Comparison of ENCODE assay signal across 25 cellular contexts in the genomic region with DNA sequence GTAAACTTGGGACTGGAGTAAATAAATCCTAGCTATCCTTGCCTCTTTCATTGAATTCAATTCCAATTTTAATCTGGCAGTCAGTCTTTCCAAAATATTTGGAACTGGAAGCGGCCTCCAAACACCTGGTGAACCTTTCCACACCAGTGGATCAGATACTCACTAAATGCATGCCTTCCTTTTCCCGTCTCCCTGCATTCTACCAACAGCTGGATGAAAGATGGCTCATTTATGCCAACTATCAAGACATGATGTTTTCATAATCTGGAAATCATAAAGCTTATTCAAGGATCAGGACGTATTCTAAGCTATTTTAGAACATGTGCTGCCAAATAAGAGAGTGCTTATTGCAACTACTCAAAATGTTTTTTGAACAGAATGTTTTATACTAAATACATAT.
A peak's percentile ranks its signal among the peaks of the same experiment; 100 is the strongest.
DNase-seq lines count a peak whose midpoint lies in the region; ATAC-seq and TF ChIP-seq lines count a peak whose summit lies in the region.
"Had no signal": no experiment of that assay in that cellular context is flagged by ENCODE, and none has a peak within 500 bp of the region (broad histone marks: within the 10 kb centered on the region; RNA-seq: fewer than 3 reads in every experiment).

No MANE protein-coding gene starts in this region.

- ATAC-seq in left ventricle myocardium superior (peak; percentile 57), sciatic nerve (peak; percentile 33), GM21447 (IDR thresholded peaks at IDR 0.05; ENCODE audit: unreplicated experiment) (no peak)
- ATAC-seq: GM12878 had no signal

- H3K9me3 ChIP-seq in right atrium auricular region (no peaks in the 10 kb centered on the region), endodermal cell (ENCODE audit: control insufficient read depth, low read length) (no peaks in the 10 kb centered on the region)
- H3K9me3 ChIP-seq: BE2C, BLaER1 had no signal

- no peaks in the 10 kb centered on the region for H3K36me3 ChIP-seq in right atrium auricular region
- no peaks in the 10 kb centered on the region for H3K36me3 ChIP-seq in endodermal cell (ENCODE audit: control insufficient read depth, insufficient read depth, low read length)
- H3K36me3 ChIP-seq: BE2C, BLaER1 had no signal

- H3K27me3 ChIP-seq in right atrium auricular region, result no peaks in the 10 kb centered on the region
- H3K27me3 ChIP-seq in endodermal cell (ENCODE audit: control insufficient read depth, insufficient read depth, low read length, poor library complexity, severe bottlenecking), result no peaks in the 10 kb centered on the region
- H3K27me3 ChIP-seq: BE2C, BLaER1 had no signal

- H3K4me3 Mint-ChIP-seq in endodermal cell, result no peak overlapping the region
- H3K4me3 Mint-ChIP-seq: CD14-positive monocyte; CD4-positive, alpha-beta memory T cell; CD4-positive, CD25-positive, alpha-beta regulatory T cell; CD8-positive, alpha-beta memory T cell had no signal

- H3K4me3 ChIP-seq in right atrium auricular region (no peak overlapping the region), endodermal cell (ENCODE audit: low read length) (no peak overlapping the region)
- H3K4me3 ChIP-seq: BLaER1, GM12878 had no signal

- peaks cover 0 to 6% of the 10 kb centered on the region in 2 donors for H3K4me1 ChIP-seq in right atrium auricular region
- no peaks in the 10 kb centered on the region for H3K4me1 ChIP-seq in endodermal cell (ENCODE audit: control insufficient read depth, insufficient read depth, low read length)
- H3K4me1 ChIP-seq: BE2C, BLaER1 had no signal

- H3K9ac ChIP-seq in endodermal cell (ENCODE audit: extremely low read depth, low read length, poor library complexity, severe bottlenecking), result no peak overlapping the region
- H3K9ac ChIP-seq: BLaER1 had no signal

- no peak overlapping the region for H3K27ac Mint-ChIP-seq in endodermal cell
- H3K27ac Mint-ChIP-seq: CD14-positive monocyte; CD4-positive, alpha-beta memory T cell; CD4-positive, CD25-positive, alpha-beta regulatory T cell; CD8-positive, alpha-beta memory T cell had no signal

- intact Hi-C loops in left ventricle myocardium superior (cut with micrococcal nuclease), result no loop called here
- intact Hi-C loops in sciatic nerve (cut with DNase I), result no loop called here

- no peaks in the 10 kb centered on the region for H3K36me3 Mint-ChIP-seq in endodermal cell (ENCODE audit: low read depth)
- H3K36me3 Mint-ChIP-seq: CD14-positive monocyte; CD4-positive, alpha-beta memory T cell; CD4-positive, CD25-positive, alpha-beta regulatory T cell; CD8-positive, alpha-beta memory T cell had no signal

- 88 to 89% methylated on average over 2 to 3 of the region's 3 CpGs for WGBS in endodermal cell (ENCODE audit: insufficient coverage in 1 of 2, insufficient read length in 1 of 2), 2 experiments

- TF ChIP-seq CTCF in right atrium auricular region (IDR thresholded peaks at IDR 0.05) (no peak), endodermal cell (conservative IDR thresholded peaks at IDR 0.05) (no peak)

- H3K4me1 Mint-ChIP-seq in endodermal cell, result peaks cover 10% of the 10 kb centered on the region
- H3K4me1 Mint-ChIP-seq: CD14-positive monocyte; CD4-positive, alpha-beta memory T cell; CD4-positive, CD25-positive, alpha-beta regulatory T cell; CD8-positive, alpha-beta memory T cell had no signal

- H3K27me3 Mint-ChIP-seq in endodermal cell (ENCODE audit: insufficient read depth), result no peaks in the 10 kb centered on the region
- H3K27me3 Mint-ChIP-seq: CD4-positive, alpha-beta memory T cell; CD4-positive, CD25-positive, alpha-beta regulatory T cell; CD8-positive, alpha-beta memory T cell had no signal

- H3K27ac ChIP-seq in right atrium auricular region (no peak overlapping the region), endodermal cell (ENCODE audit: low read depth, low read length) (no peak overlapping the region)
- H3K27ac ChIP-seq: BLaER1 had no signal

- no peak for DNase-seq in left ventricle myocardium superior
- DNase-seq in right atrium auricular region (ENCODE audit: low spot score), result no peak
- DNase-seq in fibroblast of gingiva (ENCODE audit: low read depth), result peak; percentile 57
- DNase-seq in sciatic nerve (ENCODE audit: low spot score), result no peak
- no peak for DNase-seq in endodermal cell
- DNase-seq in stimulated activated CD8-positive, alpha-beta memory T cell treated with anti-CD3 and anti-CD28 coated beads, Interleukin-4, amount 100 ng/mL, for 48 hours, result no peak
- DNase-seq: 8988T; ACHN; BE2C; C1 segment of cervical spinal cord; CD4-positive, alpha-beta memory T cell; CD4-positive, CD25-positive, alpha-beta regulatory T cell; CD8-positive, alpha-beta memory T cell; COR-L47; DMS 273 treated with DMSO at 0.1 percent for 48 hours; DMS153; DMS53; DMS79; DND-41; EL; GDM1 had no signal

- no peaks in the 10 kb centered on the region for H3K9me3 Mint-ChIP-seq in endodermal cell
